2 cellular contexts compared by ENCODE assay signal in genomic region chr9:133347985-133348762, GRCh38.
TF ChIP-seq lines count a peak whose summit lies in the region.

Gene MED22 (minus strand): TSS chr9:133348131. CDS start chr9:133346662, 1,469 bp downstream.
Gene RPL7A (plus strand): TSS chr9:133348218. CDS start chr9:133348244, 26 bp downstream.

TF ChIP-seq in A549, 52 proteins besides CTCF, POLR2A, EP300 and RAD21 (continued from another document):
- TF ChIP-seq USF2 (IDR thresholded peaks at IDR 0.05) (no peak), KDM5A (IDR thresholded peaks at IDR 0.05) (peak; percentile 38; the same call in 1 of the 2 replicates), REST (IDR thresholded peaks at IDR 0.05) (peak; percentile 91), JUN (IDR thresholded peaks at IDR 0.05) (peak; percentile 95 to 98), RNF2 (IDR thresholded peaks at IDR 0.05; ENCODE audit: borderline replicate concordance, low read depth) (no peak), HOXB13 (CRISPR knock-in tag; IDR thresholded peaks at IDR 0.05; ENCODE audit: low read depth) (0 out of 2 replicates have a peak, but pooled peaks have one; percentile 18), HOXA7 (CRISPR knock-in tag; IDR thresholded peaks at IDR 0.05) (no peak), CHD2 (IDR thresholded peaks at IDR 0.05; ENCODE audit: low read length, partially characterized antibody) (peak; percentile 96), ZC3H11A (IDR thresholded peaks at IDR 0.05) (0 out of 2 replicates have a peak, but pooled peaks have one; percentile 5), NR3C1 (IDR thresholded peaks at IDR 0.05) (no peak), MAZ (IDR thresholded peaks at IDR 0.05; ENCODE audit: borderline replicate concordance, low read depth, low read length) (peak; percentile 29; the same call in 1 of the 2 replicates), CEBPB (IDR thresholded peaks at IDR 0.05) (no peak), GATA3 (IDR thresholded peaks at IDR 0.05; ENCODE audit: borderline replicate concordance) (peak; percentile 48; the same call in 1 of the 2 replicates)

TF ChIP-seq in WTC11, 78 proteins besides CTCF, POLR2A, EP300 and RAD21 (continued from another document and continues in another):
- TF ChIP-seq ARID4B (CRISPR knock-in tag; IDR thresholded peaks at IDR 0.05; ENCODE audit: borderline replicate concordance) (peak; percentile 62; the same call in 1 of the 2 replicates), OVOL2 (CRISPR knock-in tag; IDR thresholded peaks at IDR 0.05; ENCODE audit: borderline replicate concordance) (no peak), SMAD3 (CRISPR knock-in tag; IDR thresholded peaks at IDR 0.05; ENCODE audit: borderline replicate concordance) (no peak), HMGXB4 (CRISPR knock-in tag; IDR thresholded peaks at IDR 0.05) (peak; percentile 87), TEAD4 (CRISPR knock-in tag; IDR thresholded peaks at IDR 0.05) (no peak), FOXJ3 (CRISPR knock-in tag; IDR thresholded peaks at IDR 0.05; ENCODE audit: borderline replicate concordance) (no peak), PRDM15 (CRISPR knock-in tag; IDR thresholded peaks at IDR 0.05) (no peak), NFYB (CRISPR knock-in tag; conservative IDR thresholded peaks at IDR 0.05; ENCODE audit: low read depth) (no peak), GABPB1 (CRISPR knock-in tag; IDR thresholded peaks at IDR 0.05) (0 out of 2 replicates have a peak, but pooled peaks have one; percentile 64), ZNF512 (CRISPR knock-in tag; IDR thresholded peaks at IDR 0.05; ENCODE audit: borderline replicate concordance) (0 out of 2 replicates have a peak, but pooled peaks have one; percentile 35), AFF4 (CRISPR knock-in tag; IDR thresholded peaks at IDR 0.05; ENCODE audit: borderline replicate concordance) (0 out of 2 replicates have a peak, but pooled peaks have one; percentile 84), JAZF1 (CRISPR knock-in tag; IDR thresholded peaks at IDR 0.05) (no peak), USF2 (CRISPR knock-in tag; IDR thresholded peaks at IDR 0.05) (no peak), MYBL2 (CRISPR knock-in tag; IDR thresholded peaks at IDR 0.05) (peak; percentile 16), FOXP1 (CRISPR knock-in tag; IDR thresholded peaks at IDR 0.05; ENCODE audit: borderline replicate concordance) (peak; percentile 58), EMX1 (CRISPR knock-in tag; IDR thresholded peaks at IDR 0.05) (peak; percentile 82; the same call in 1 of the 2 replicates), ZNF317 (CRISPR knock-in tag; IDR thresholded peaks at IDR 0.05; ENCODE audit: borderline replicate concordance, low read depth) (no peak), STAT6 (CRISPR knock-in tag; conservative IDR thresholded peaks at IDR 0.05; ENCODE audit: low read depth) (no peak), ERG (CRISPR knock-in tag; IDR thresholded peaks at IDR 0.05) (no peak), ZNF396 (CRISPR knock-in tag; IDR thresholded peaks at IDR 0.05; ENCODE audit: borderline replicate concordance) (no peak), ATF1 (CRISPR knock-in tag; IDR thresholded peaks at IDR 0.05) (0 out of 2 replicates have a peak, but pooled peaks have one; percentile 45), KAT7 (CRISPR knock-in tag; IDR thresholded peaks at IDR 0.05; ENCODE audit: borderline replicate concordance) (peak; percentile 99), ZNF232 (CRISPR knock-in tag; IDR thresholded peaks at IDR 0.05) (peak; percentile 28; the same call in 1 of the 2 replicates), E2F5 (CRISPR knock-in tag; IDR thresholded peaks at IDR 0.05) (peak; percentile 77; the same call in 1 of the 2 replicates)
